12 cellular contexts compared by ENCODE assay signal in genomic region chr3:153158961-153159735, GRCh38. TPM values are rescaled to one million over a fixed set of nuclear protein-coding genes. Genes with fewer than 3 reads are reported as not detected.
DNase-seq lines count a peak whose midpoint lies in the region; ATAC-seq, FAIRE-seq and TF ChIP-seq lines count a peak whose summit lies in the region.
"Had no signal": no experiment of that assay in that cellular context is flagged by ENCODE, and none has a peak within 500 bp of the region (broad histone marks: within the 10 kb centered on the region; RNA-seq: fewer than 3 reads in every experiment).

No MANE protein-coding gene starts in this region.

- TF ChIP-seq EP300 in esophagus muscularis mucosa (IDR thresholded peaks at IDR 0.05), result no peak

- H3K27ac Mint-ChIP-seq in activated CD4-positive, alpha-beta T cell treated with anti-CD3 and anti-CD28 coated beads, Interleukin-2, amount 10 ng/mL, durations not matched to agents 24 days and 14 days, result no peak overlapping the region
- H3K27ac Mint-ChIP-seq in T-cell, result peak overlapping the region in 1 of 2 donors; percentile 23

- H3K4me3 Mint-ChIP-seq in activated CD4-positive, alpha-beta T cell treated with anti-CD3 and anti-CD28 coated beads, Interleukin-2, amount 10 ng/mL, durations not matched to agents 24 days and 14 days, result peak overlapping the region; percentile 91
- H3K4me3 Mint-ChIP-seq in T-cell, result peak overlapping the region; percentile 96 to 99 (median 98)

- no peak for TF ChIP-seq POLR2A in esophagus muscularis mucosa (IDR thresholded peaks at IDR 0.05; ENCODE audit: low read depth)

- peak; percentile 50 for DNase-seq in activated CD4-positive, alpha-beta T cell treated with anti-CD3 and anti-CD28 coated beads, Interleukin-2, amount 10 ng/mL, durations not matched to agents 24 days and 14 days
- DNase-seq in activated CD4-positive, alpha-beta T cell treated with anti-CD3 and anti-CD28 coated beads for 48 hours, result no peak
- DNase-seq in T-cell, result no peak
- DNase-seq in esophagus muscularis mucosa (ENCODE audit: extremely low spot score), result no peak
- DNase-seq in small intestine, result peak; percentile 62
- no peak for DNase-seq in NCI-H1092 (lab: John Stamatoyannopoulos, UW)
- DNase-seq in GM13976 (ENCODE audit: low spot score), result no peak
- DNase-seq: activated CD4-positive, alpha-beta T cell treated with anti-CD3 and anti-CD28 coated beads, Interleukin-2, amount 50 U/mL, for 1 hour; amygdala; NCI-H2029 had no signal

- H3K9me3 ChIP-seq in esophagus muscularis mucosa, result no peaks in the 10 kb centered on the region
- no peaks in the 10 kb centered on the region for H3K9me3 ChIP-seq in small intestine (ENCODE audit: control insufficient read depth, low read depth)

- CTCF ChIA-PET in T-cell (lab: Charles Lee), result no interaction called here

- TF ChIP-seq CTCF in esophagus muscularis mucosa (IDR thresholded peaks at IDR 0.05), result no peak
- no peak for TF ChIP-seq CTCF in GM13976 (IDR thresholded peaks at IDR 0.05; ENCODE audit: borderline replicate concordance, control extremely low read depth, extremely low read depth, insufficient read depth, missing control alignments)

- peak overlapping the region in 3 of 4 donors; percentile 90 to 98 (median 95) for H3K27ac ChIP-seq in esophagus muscularis mucosa (replicated peaks in 1 of 4)
- H3K27ac ChIP-seq in small intestine (ENCODE audit: low read depth in 1 of 2, low read length in 1 of 2), result peak overlapping the region in 1 of 2 donors; percentile 60

- intact Hi-C loops in activated CD4-positive, alpha-beta T cell treated with anti-CD3 and anti-CD28 coated beads, Interleukin-2, amount 10 ng/mL, durations not matched to agents 24 days and 14 days (cut with micrococcal nuclease), result no loop called here
- intact Hi-C loops in esophagus muscularis mucosa (cut with DNase I), result no loop called here

- ATAC-seq in T-cell (replicated peaks in 1 of 4), result no peak
- no peak for ATAC-seq in HG03565 (IDR thresholded peaks at IDR 0.05; ENCODE audit: unreplicated experiment)
- ATAC-seq: Right ventricle myocardium inferior had no signal

- H3K4me3 ChIP-seq in esophagus muscularis mucosa (no peak overlapping the region), small intestine (ENCODE audit: low read depth in 1 of 2, low read length in 2 of 2) (no peak overlapping the region)

- H3K36me3 ChIP-seq in esophagus muscularis mucosa (no peaks in the 10 kb centered on the region), small intestine (ENCODE audit: control insufficient read depth in 2 of 2, insufficient read depth in 2 of 2, low read length in 2 of 2) (no peaks in the 10 kb centered on the region)

- no peak for FAIRE-seq in small intestine (lab: Jason Lieb, UNC)

- in situ Hi-C loops in GM13976 (cut with MboI; ENCODE audit: low sequenced_read_pairs, unreplicated experiment), result loop anchor here (25.0 kb wide), 1 partner anchor 603 kb away; no protein-coding TSS in a partner anchor

- POLR2A ChIA-PET in T-cell (lab: Charles Lee), result interaction anchor here in 1 of 2 donors (1.0 kb wide), 1 partner anchor 18 kb away, joined by 3 read pairs; no protein-coding TSS in a partner anchor

- H3K27me3 ChIP-seq in esophagus muscularis mucosa (no peaks in the 10 kb centered on the region), small intestine (ENCODE audit: control insufficient read depth in 2 of 2, insufficient read depth in 2 of 2, low read length in 2 of 2) (no peaks in the 10 kb centered on the region)

- peaks cover 5 to 16% (median 12%) of the 10 kb centered on the region in 4 donors for H3K4me1 ChIP-seq in esophagus muscularis mucosa
- H3K4me1 ChIP-seq in small intestine (ENCODE audit: control insufficient read depth in 2 of 2, insufficient read depth in 1 of 2, low read depth in 1 of 2, low read length in 1 of 2), result peaks cover 5 to 7% of the 10 kb centered on the region in 2 donors

- H3K4me1 Mint-ChIP-seq in activated CD4-positive, alpha-beta T cell treated with anti-CD3 and anti-CD28 coated beads, Interleukin-2, amount 10 ng/mL, durations not matched to agents 24 days and 14 days, result peaks cover 14% of the 10 kb centered on the region
- H3K4me1 Mint-ChIP-seq in T-cell, result peaks cover 10 to 17% (median 16%) of the 10 kb centered on the region in 3 donors

- H3K9me3 Mint-ChIP-seq in activated CD4-positive, alpha-beta T cell treated with anti-CD3 and anti-CD28 coated beads, Interleukin-2, amount 10 ng/mL, durations not matched to agents 24 days and 14 days, result no peaks in the 10 kb centered on the region
- no peaks in the 10 kb centered on the region for H3K9me3 Mint-ChIP-seq in T-cell

- peaks cover 8% of the 10 kb centered on the region for H3K36me3 Mint-ChIP-seq in activated CD4-positive, alpha-beta T cell treated with anti-CD3 and anti-CD28 coated beads, Interleukin-2, amount 10 ng/mL, durations not matched to agents 24 days and 14 days (ENCODE audit: low read depth)
- H3K36me3 Mint-ChIP-seq in T-cell, result peaks cover 3% of the 10 kb centered on the region

- H3K27me3 Mint-ChIP-seq in activated CD4-positive, alpha-beta T cell treated with anti-CD3 and anti-CD28 coated beads, Interleukin-2, amount 10 ng/mL, durations not matched to agents 24 days and 14 days, result no peaks in the 10 kb centered on the region
- no peaks in the 10 kb centered on the region for H3K27me3 Mint-ChIP-seq in T-cell

- WGBS in esophagus muscularis mucosa, result 87% methylated on average over 9 of the region's 9 CpGs
- WGBS in small intestine, 3 donors, result 38 to 68% (median 54%) methylated on average over 9 of the region's 9 CpGs

RNA-seq across cellular contexts. Expression of gene RAP2B, which starts 2.9 kb away (rescaled TPM):
- total RNA-seq in activated CD4-positive, alpha-beta T cell treated with anti-CD3 and anti-CD28 coated beads, Interleukin-2, amount 10 ng/mL, durations not matched to agents 24 days and 14 days, result 13.4 and 13.5 TPM in 2 replicates
- total RNA-seq in T-cell, result 10 to 100 TPM; 16.3 to 35.8 (median 28.1) TPM
- 10 to 100 TPM; 11.0 to 16.1 (median 11.2) TPM for total RNA-seq in esophagus muscularis mucosa
- 1 to 10 TPM; 2.0 to 3.3 (median 2.2) TPM for polyA plus RNA-seq in small intestine

Comparison
In these comparisons a context has a peak if more than half of its experiments do, and no peak if none do; other contexts are left out.
1. DNase-seq: peak in activated CD4-positive, alpha-beta T cell treated with anti-CD3 and anti-CD28 coated beads, Interleukin-2, amount 10 ng/mL, durations not matched to agents 24 days and 14 days (single experiment) and small intestine (single experiment); none in activated CD4-positive, alpha-beta T cell treated with anti-CD3 and anti-CD28 coated beads for 48 hours (single experiment), T-cell (0 of 34), esophagus muscularis mucosa (single experiment), NCI-H1092 (single experiment) and GM13976 (single experiment).